Comparison of ENCODE assay signal across 8 cellular contexts in genomic region chr10:94403034-94403822, GRCh38. TPM values are rescaled to one million over a fixed set of nuclear protein-coding genes. Genes with fewer than 3 reads are reported as not detected.
A peak's percentile ranks its signal among the peaks of the same experiment; 100 is the strongest.
DNase-seq lines count a peak whose midpoint lies in the region; ATAC-seq and TF ChIP-seq lines count a peak whose summit lies in the region.

No MANE protein-coding gene starts in this region.

- no peaks in the 10 kb centered on the region for H3K9me3 ChIP-seq in RWPE2 (ENCODE audit: severe bottlenecking)
- no peaks in the 10 kb centered on the region for H3K9me3 ChIP-seq in body of pancreas
- H3K9me3 ChIP-seq in iPS-15b (ENCODE audit: control insufficient read depth, insufficient read depth, low read length): no peaks in the 10 kb centered on the region

- peaks cover 2% of the 10 kb centered on the region for H3K4me1 ChIP-seq in RWPE2 (ENCODE audit: insufficient read depth, poor library complexity, severe bottlenecking)
- peaks cover 39% of the 10 kb centered on the region for H3K4me1 ChIP-seq in body of pancreas
- H3K4me1 ChIP-seq in iPS-15b (ENCODE audit: control insufficient read depth, insufficient read depth, low read length): no peaks in the 10 kb centered on the region

- WGBS in body of pancreas, 2 donors: 0% methylated on average over 2 to 81 of the region's 95 CpGs

- H3K36me3 ChIP-seq in RWPE2 (ENCODE audit: low read depth) (no peaks in the 10 kb centered on the region), body of pancreas (replicated peaks in 1 of 2; ENCODE audit: insufficient read depth in 1 of 2, low read depth in 2 of 2) (no peaks in the 10 kb centered on the region), iPS-15b (ENCODE audit: control insufficient read depth, insufficient read depth, low read length) (no peaks in the 10 kb centered on the region)

- in situ Hi-C loops in G401 (cut with HindIII; ENCODE audit: low sequenced_read_pairs): no loop called here

- ATAC-seq in GM21515 (IDR thresholded peaks at IDR 0.05; ENCODE audit: unreplicated experiment): peak; percentile 75
- ATAC-seq in RWPE2 (ENCODE audit: low read depth): peak; percentile 66
- ATAC-seq in body of pancreas: peak; percentile 62

- TF ChIP-seq CTCF in RWPE2 (IDR thresholded peaks at IDR 0.05; ENCODE audit: poor library complexity, severe bottlenecking): no peak
- no peak for TF ChIP-seq CTCF in body of pancreas (IDR thresholded peaks at IDR 0.05)

- TF ChIP-seq POLR2A in body of pancreas (IDR thresholded peaks at IDR 0.05): peak in 2 of 3 donors; percentile 84 to 85

- H3K27ac ChIP-seq in RWPE2 (ENCODE audit: poor library complexity, severe bottlenecking) (peak overlapping the region; percentile 77), body of pancreas (peak overlapping the region; percentile 87 to 97 (median 92))

- H3K9ac ChIP-seq in iPS-15b (ENCODE audit: low read depth, low read length): no peak overlapping the region

- DNase-seq in G401 (ENCODE audit: low spot score): peak; percentile 65
- peak; percentile 29 for DNase-seq in HS-27A (ENCODE audit: low read depth)
- DNase-seq in RWPE2 (ENCODE audit: low spot score): peak; percentile 72
- DNase-seq in body of pancreas: peak; percentile 63 to 84 (median 74)
- peak; percentile 87 for DNase-seq in retina
- DNase-seq in epidermal melanocyte (ENCODE audit: insufficient read length, low spot score): no peak

- H3K4me3 ChIP-seq in RWPE2 (ENCODE audit: severe bottlenecking) (peak overlapping the region; percentile 70), body of pancreas (peak overlapping the region; percentile 79 to 86), iPS-15b (ENCODE audit: low read depth, low read length) (peak overlapping the region; percentile 73)

- H3K27me3 ChIP-seq in RWPE2 (ENCODE audit: insufficient read depth, poor library complexity, severe bottlenecking) (no peaks in the 10 kb centered on the region), body of pancreas (no peaks in the 10 kb centered on the region), iPS-15b (ENCODE audit: control insufficient read depth, insufficient read depth, low read length) (peaks cover 23% of the 10 kb centered on the region)

- intact Hi-C loops in body of pancreas (cut with DNase I): no loop called here

RNA-seq across cellular contexts. Expression of gene TBC1D12, which starts 0.9 kb away (rescaled TPM):
- total RNA-seq in G401 (2014; rRNA removed; shearing (Covaris generic)): 14.9 and 17.8 TPM in 2 replicates
- 10 to 100 TPM; 11.9 to 17.5 TPM for total RNA-seq in body of pancreas

RNA-seq across cellular contexts. Expression of gene NOC3L, which starts 40.5 kb away (rescaled TPM):
- total RNA-seq in G401 (2014; rRNA removed; shearing (Covaris generic)): 27.7 and 48.2 TPM in 2 replicates
- total RNA-seq in body of pancreas: 10 to 100 TPM; 13.5 to 14.8 TPM
